ENCODE assay signal across 1 cellular context in the genomic region with DNA sequence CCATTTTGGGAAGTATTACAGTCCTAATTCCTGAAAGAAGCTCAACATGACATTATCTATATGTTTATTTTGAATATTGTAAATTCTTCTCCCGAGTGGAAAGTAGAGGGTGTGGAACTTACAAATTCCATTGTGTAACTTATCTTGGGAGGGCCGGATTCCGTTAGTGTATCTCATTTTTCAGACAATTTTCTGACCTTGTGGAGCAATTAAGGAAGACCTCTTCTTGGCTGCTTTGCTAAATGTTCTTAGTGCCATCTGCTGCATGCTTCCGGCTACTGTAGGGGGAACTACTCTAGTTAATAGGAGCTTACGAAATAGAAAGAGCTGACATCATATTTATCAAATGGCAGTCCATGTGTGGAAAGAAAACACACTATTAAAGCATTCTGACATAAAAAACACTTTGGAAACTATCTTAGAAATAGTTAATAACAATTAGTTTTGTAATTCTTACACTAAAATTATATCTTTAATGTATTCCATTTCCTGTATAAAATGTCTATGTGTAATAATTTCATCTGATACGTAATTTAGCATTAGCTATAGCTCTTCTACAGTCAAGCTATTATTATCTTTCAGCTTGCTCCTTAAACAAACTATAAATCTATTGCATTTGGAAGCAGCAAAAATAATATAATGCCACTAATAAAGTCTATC.
TF ChIP-seq lines count a peak whose summit lies in the region.

No MANE protein-coding gene starts in this region.

TF ChIP-seq in K562, 482 proteins besides CTCF, POLR2A, EP300 and RAD21 (continued from another document):
- TF ChIP-seq, protein P1, sequence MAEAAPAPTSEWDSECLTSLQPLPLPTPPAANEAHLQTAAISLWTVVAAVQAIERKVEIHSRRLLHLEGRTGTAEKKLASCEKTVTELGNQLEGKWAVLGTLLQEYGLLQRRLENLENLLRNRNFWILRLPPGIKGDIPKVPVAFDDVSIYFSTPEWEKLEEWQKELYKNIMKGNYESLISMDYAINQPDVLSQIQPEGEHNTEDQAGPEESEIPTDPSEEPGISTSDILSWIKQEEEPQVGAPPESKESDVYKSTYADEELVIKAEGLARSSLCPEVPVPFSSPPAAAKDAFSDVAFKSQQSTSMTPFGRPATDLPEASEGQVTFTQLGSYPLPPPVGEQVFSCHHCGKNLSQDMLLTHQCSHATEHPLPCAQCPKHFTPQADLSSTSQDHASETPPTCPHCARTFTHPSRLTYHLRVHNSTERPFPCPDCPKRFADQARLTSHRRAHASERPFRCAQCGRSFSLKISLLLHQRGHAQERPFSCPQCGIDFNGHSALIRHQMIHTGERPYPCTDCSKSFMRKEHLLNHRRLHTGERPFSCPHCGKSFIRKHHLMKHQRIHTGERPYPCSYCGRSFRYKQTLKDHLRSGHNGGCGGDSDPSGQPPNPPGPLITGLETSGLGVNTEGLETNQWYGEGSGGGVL (CRISPR knock-in tag; IDR thresholded peaks at IDR 0.05): no peak
- TF ChIP-seq, protein P2, sequence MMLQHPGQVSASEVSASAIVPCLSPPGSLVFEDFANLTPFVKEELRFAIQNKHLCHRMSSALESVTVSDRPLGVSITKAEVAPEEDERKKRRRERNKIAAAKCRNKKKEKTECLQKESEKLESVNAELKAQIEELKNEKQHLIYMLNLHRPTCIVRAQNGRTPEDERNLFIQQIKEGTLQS (IDR thresholded peaks at IDR 0.05): peak; percentile 64
- TF ChIP-seq, protein P2 (CRISPR knock-in tag; conservative IDR thresholded peaks at IDR 0.05): no peak
- no peak for TF ChIP-seq OTX1 (CRISPR knock-in tag; IDR thresholded peaks at IDR 0.05)
- TF ChIP-seq NCOA1 (IDR thresholded peaks at IDR 0.05; ENCODE audit: low read depth): no peak
- TF ChIP-seq RBBP5 (IDR thresholded peaks at IDR 0.05; ENCODE audit: borderline replicate concordance, insufficient read depth, low read length, poor library complexity, severe bottlenecking): no peak
- TF ChIP-seq GABPA (tag; conservative IDR thresholded peaks at IDR 0.05; ENCODE audit: low read depth): no peak; the same call in 1 of the 2 replicates
- TF ChIP-seq TOE1 (IDR thresholded peaks at IDR 0.05; ENCODE audit: borderline replicate concordance): no peak
- no peak for TF ChIP-seq TOE1 (CRISPR knock-in tag; IDR thresholded peaks at IDR 0.05; ENCODE audit: borderline replicate concordance, low read depth)
- no peak for TF ChIP-seq ZNF197 (CRISPR knock-in tag; IDR thresholded peaks at IDR 0.05; ENCODE audit: low read depth)
- TF ChIP-seq MAZ (CRISPR knock-in tag; conservative IDR thresholded peaks at IDR 0.05 in 1 of 2, IDR thresholded peaks at IDR 0.05 in 1 of 2): peak in 1 of 2 experiments; percentile 57; a peak in 2 of 4 replicates
- TF ChIP-seq, protein P3, sequence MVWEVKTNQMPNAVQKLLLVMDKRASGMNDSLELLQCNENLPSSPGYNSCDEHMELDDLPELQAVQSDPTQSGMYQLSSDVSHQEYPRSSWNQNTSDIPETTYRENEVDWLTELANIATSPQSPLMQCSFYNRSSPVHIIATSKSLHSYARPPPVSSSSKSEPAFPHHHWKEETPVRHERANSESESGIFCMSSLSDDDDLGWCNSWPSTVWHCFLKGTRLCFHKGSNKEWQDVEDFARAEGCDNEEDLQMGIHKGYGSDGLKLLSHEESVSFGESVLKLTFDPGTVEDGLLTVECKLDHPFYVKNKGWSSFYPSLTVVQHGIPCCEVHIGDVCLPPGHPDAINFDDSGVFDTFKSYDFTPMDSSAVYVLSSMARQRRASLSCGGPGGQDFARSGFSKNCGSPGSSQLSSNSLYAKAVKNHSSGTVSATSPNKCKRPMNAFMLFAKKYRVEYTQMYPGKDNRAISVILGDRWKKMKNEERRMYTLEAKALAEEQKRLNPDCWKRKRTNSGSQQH (CRISPR knock-in tag; IDR thresholded peaks at IDR 0.05): no peak
- TF ChIP-seq POLR3A (IDR thresholded peaks at IDR 0.05; ENCODE audit: borderline replicate concordance, extremely low read depth, insufficient read depth, insufficient read length): no peak
- no peak for TF ChIP-seq EHMT2 (IDR thresholded peaks at IDR 0.05)
